ENCODE assay signal across 8 cellular contexts in the genomic region with DNA sequence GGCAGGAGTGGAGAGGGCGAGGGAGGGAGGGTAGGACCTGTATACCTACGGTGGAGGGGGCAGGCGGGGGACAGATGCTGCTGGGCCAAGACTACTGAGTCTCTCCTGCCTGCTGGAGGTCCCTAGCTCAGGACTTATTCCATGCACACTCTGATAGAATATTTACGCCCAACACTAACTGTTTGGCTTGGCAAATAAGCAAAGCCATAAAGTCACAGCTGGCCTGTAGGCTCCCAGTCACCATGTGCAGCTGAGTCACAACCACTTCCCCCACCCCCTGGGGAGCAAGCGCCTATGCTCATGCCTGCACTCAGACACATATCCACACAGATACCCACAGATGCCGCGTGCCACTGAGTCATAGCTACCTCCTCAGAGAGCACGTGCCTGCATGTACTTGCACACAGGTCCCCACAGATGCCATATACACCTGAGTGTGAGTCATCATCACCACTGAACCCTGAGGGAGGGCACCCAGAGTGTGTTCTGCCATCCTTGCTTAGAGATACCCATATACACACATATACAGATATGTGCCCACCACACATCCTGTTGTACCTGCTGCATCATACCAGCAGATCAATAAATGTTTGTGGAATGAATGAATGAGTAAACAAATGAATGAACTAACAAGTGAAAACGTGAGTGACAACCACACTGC.
DNase-seq lines count a peak whose midpoint lies in the region; ATAC-seq and TF ChIP-seq lines count a peak whose summit lies in the region.

No MANE protein-coding gene starts in this region.

- peak in 1 of 2 experiments; percentile 97; a peak in 3 of 4 replicates for TF ChIP-seq EP300 in SK-N-SH (IDR thresholded peaks at IDR 0.05; ENCODE audit: borderline replicate concordance in 1 of 2, low read depth in 1 of 2, low read length in 1 of 2)

- peak overlapping the region; percentile 99 for H3K27ac Mint-ChIP-seq in activated naive CD8-positive, alpha-beta T cell
- H3K27ac Mint-ChIP-seq in glutamatergic neuron (ENCODE audit: unreplicated experiment) = no peak overlapping the region

- H3K4me3 Mint-ChIP-seq in activated naive CD8-positive, alpha-beta T cell = peak overlapping the region; percentile 90
- peak overlapping the region; percentile 43 for H3K4me3 Mint-ChIP-seq in glutamatergic neuron (ENCODE audit: unreplicated experiment)

- TF ChIP-seq CTCF in SK-N-SH (IDR thresholded peaks at IDR 0.05) = no peak
- no peak for TF ChIP-seq CTCF in glutamatergic neuron (IDR thresholded peaks at IDR 0.05; ENCODE audit: partially characterized antibody, unreplicated experiment)

- no peaks in the 10 kb centered on the region for H3K79me2 ChIP-seq in SK-N-SH (ENCODE audit: insufficient read depth)

- H3K9ac ChIP-seq in SK-N-SH = peak overlapping the region; percentile 74

- H3K27me3 ChIP-seq in SK-N-SH (ENCODE audit: insufficient read depth) = no peaks in the 10 kb centered on the region
- no peaks in the 10 kb centered on the region for H3K27me3 ChIP-seq in aorta (ENCODE audit: control insufficient read depth in 1 of 2, insufficient read depth in 2 of 2, low read length in 1 of 2)

- H3K36me3 Mint-ChIP-seq in activated naive CD8-positive, alpha-beta T cell = peaks cover 7% of the 10 kb centered on the region
- no peaks in the 10 kb centered on the region for H3K36me3 Mint-ChIP-seq in glutamatergic neuron (ENCODE audit: unreplicated experiment)

- CTCF ChIA-PET in SK-N-SH (lab: Yijun Ruan, JAX) = interaction anchor here (0.7 to 4.4 kb wide), 12 partner anchors 9 to 983 kb away, joined by 3 to 104 read pairs (median 4); a partner anchor contains a TSS

- H3K36me3 ChIP-seq in SK-N-SH (replicated peaks in 1 of 2; ENCODE audit: control insufficient read depth in 1 of 2, insufficient read depth in 2 of 2, low read length in 1 of 2) (no peaks in the 10 kb centered on the region), aorta (ENCODE audit: control insufficient read depth in 1 of 2, insufficient read depth in 2 of 2, low read length in 1 of 2) (no peaks in the 10 kb centered on the region)

- no peak overlapping the region for H2AFZ ChIP-seq in SK-N-SH (ENCODE audit: low read depth)

- TF ChIP-seq RAD21 in SK-N-SH (IDR thresholded peaks at IDR 0.05; ENCODE audit: low read length) = no peak

- H3K9me3 Mint-ChIP-seq in activated naive CD8-positive, alpha-beta T cell (ENCODE audit: low read depth) = no peaks in the 10 kb centered on the region
- no peaks in the 10 kb centered on the region for H3K9me3 Mint-ChIP-seq in glutamatergic neuron (ENCODE audit: unreplicated experiment)

- H3K27ac ChIP-seq in SK-N-SH (ENCODE audit: low read depth in 2 of 2, low read length in 1 of 2) (peak overlapping the region; percentile 91 to 97), aorta (ENCODE audit: low read depth in 1 of 2, low read length in 2 of 2) (peak overlapping the region; percentile 53 to 70)

- no peaks in the 10 kb centered on the region for H3K9me2 ChIP-seq in SK-N-SH

- H3K4me1 Mint-ChIP-seq in activated naive CD8-positive, alpha-beta T cell (ENCODE audit: low read depth) = peaks cover 44% of the 10 kb centered on the region
- H3K4me1 Mint-ChIP-seq in glutamatergic neuron (ENCODE audit: low read depth, unreplicated experiment) = peaks cover 8% of the 10 kb centered on the region

- peaks cover 21% of the 10 kb centered on the region for H3F3A ChIP-seq in SK-N-SH (replicated peaks; ENCODE audit: insufficient read depth)

- H3K9me3 ChIP-seq in SK-N-SH (no peaks in the 10 kb centered on the region), aorta (ENCODE audit: control insufficient read depth, low read length) (no peaks in the 10 kb centered on the region)

- intact Hi-C loops in aorta (cut with DNase I) = loop anchor here (2.0 to 10.0 kb wide), 8 partner anchors 38 to 568 kb away; a partner anchor contains a TSS

- WGBS in SK-N-SH (ENCODE audit: low lambda C conversion rate) = 39% methylated on average over 6 of the region's 9 CpGs
- WGBS in aorta, 2 donors = 6 to 7% methylated on average over 9 of the region's 9 CpGs

- H3K4me1 ChIP-seq in SK-N-SH (ENCODE audit: control insufficient read depth in 1 of 2, insufficient read depth in 2 of 2, low read depth in 1 of 2, low read length in 1 of 2) (peaks cover 27 to 31% of the 10 kb centered on the region in 2 experiments), aorta (ENCODE audit: control insufficient read depth in 1 of 2, insufficient read depth in 2 of 2, low read length in 2 of 2) (no peaks in the 10 kb centered on the region)

- ATAC-seq in GM19328 (IDR thresholded peaks at IDR 0.05; ENCODE audit: unreplicated experiment) = peak; percentile 37
- ATAC-seq in aorta (ENCODE audit: low FRiP score) = peak; percentile 87

- H3K27me3 Mint-ChIP-seq in activated naive CD8-positive, alpha-beta T cell = no peaks in the 10 kb centered on the region
- H3K27me3 Mint-ChIP-seq in glutamatergic neuron (ENCODE audit: unreplicated experiment) = peaks cover 5% of the 10 kb centered on the region

- POLR2A ChIA-PET in SK-N-SH (lab: Yijun Ruan, JAX) = interaction anchor here (2.8 kb wide), 1 partner anchor 545 kb away, joined by 24 read pairs; a partner anchor contains a TSS

- H3K4me2 ChIP-seq in SK-N-SH = peak overlapping the region; percentile 80

- H3K4me3 ChIP-seq in SK-N-SH (ENCODE audit: low read depth in 2 of 2, low read length in 1 of 2) (peak overlapping the region in 1 of 2 experiments; percentile 55; a peak in 1 of 4 replicates), aorta (ENCODE audit: low read length in 2 of 2) (no peak overlapping the region)

- no peaks in the 10 kb centered on the region for H4K20me1 ChIP-seq in SK-N-SH (ENCODE audit: insufficient read depth)

- DNase-seq in Ammon's horn (ENCODE audit: low spot score) (peak; percentile 79), HT1080 (ENCODE audit: low read depth) (peak; percentile 100), SK-N-SH (peak; percentile 47), glutamatergic neuron (peak; percentile 49), retina (peak; percentile 13), aorta (peak; percentile 96)

TF ChIP-seq in SK-N-SH, 30 proteins besides CTCF, POLR2A, EP300 and RAD21 (continues in another document):
- TF ChIP-seq, protein P1, sequence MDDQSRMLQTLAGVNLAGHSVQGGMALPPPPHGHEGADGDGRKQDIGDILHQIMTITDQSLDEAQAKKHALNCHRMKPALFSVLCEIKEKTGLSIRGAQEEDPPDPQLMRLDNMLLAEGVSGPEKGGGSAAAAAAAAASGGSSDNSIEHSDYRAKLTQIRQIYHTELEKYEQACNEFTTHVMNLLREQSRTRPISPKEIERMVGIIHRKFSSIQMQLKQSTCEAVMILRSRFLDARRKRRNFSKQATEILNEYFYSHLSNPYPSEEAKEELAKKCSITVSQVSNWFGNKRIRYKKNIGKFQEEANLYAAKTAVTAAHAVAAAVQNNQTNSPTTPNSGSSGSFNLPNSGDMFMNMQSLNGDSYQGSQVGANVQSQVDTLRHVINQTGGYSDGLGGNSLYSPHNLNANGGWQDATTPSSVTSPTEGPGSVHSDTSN (IDR thresholded peaks at IDR 0.05) = peak; percentile 90
- 0 out of 2 replicates have a peak, but pooled peaks have one; percentile 12 for TF ChIP-seq SMC3 (IDR thresholded peaks at IDR 0.05; ENCODE audit: low read depth, low read length)
- no peak for TF ChIP-seq EZH2phosphoT487 (IDR thresholded peaks at IDR 0.05; ENCODE audit: borderline replicate concordance, low read depth)
- no peak; the same call in 1 of the 2 replicates for TF ChIP-seq GABPA (IDR thresholded peaks at IDR 0.05; ENCODE audit: low read depth)
- no peak for TF ChIP-seq FOXJ3 (CRISPR knock-in tag; IDR thresholded peaks at IDR 0.05)
- TF ChIP-seq NRF1 (IDR thresholded peaks at IDR 0.05; ENCODE audit: low read depth, low read length) = no peak
- TF ChIP-seq, protein P2, sequence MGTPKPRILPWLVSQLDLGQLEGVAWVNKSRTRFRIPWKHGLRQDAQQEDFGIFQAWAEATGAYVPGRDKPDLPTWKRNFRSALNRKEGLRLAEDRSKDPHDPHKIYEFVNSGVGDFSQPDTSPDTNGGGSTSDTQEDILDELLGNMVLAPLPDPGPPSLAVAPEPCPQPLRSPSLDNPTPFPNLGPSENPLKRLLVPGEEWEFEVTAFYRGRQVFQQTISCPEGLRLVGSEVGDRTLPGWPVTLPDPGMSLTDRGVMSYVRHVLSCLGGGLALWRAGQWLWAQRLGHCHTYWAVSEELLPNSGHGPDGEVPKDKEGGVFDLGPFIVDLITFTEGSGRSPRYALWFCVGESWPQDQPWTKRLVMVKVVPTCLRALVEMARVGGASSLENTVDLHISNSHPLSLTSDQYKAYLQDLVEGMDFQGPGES (IDR thresholded peaks at IDR 0.05; ENCODE audit: low read depth, low read length) = no peak
- TF ChIP-seq, protein P3, sequence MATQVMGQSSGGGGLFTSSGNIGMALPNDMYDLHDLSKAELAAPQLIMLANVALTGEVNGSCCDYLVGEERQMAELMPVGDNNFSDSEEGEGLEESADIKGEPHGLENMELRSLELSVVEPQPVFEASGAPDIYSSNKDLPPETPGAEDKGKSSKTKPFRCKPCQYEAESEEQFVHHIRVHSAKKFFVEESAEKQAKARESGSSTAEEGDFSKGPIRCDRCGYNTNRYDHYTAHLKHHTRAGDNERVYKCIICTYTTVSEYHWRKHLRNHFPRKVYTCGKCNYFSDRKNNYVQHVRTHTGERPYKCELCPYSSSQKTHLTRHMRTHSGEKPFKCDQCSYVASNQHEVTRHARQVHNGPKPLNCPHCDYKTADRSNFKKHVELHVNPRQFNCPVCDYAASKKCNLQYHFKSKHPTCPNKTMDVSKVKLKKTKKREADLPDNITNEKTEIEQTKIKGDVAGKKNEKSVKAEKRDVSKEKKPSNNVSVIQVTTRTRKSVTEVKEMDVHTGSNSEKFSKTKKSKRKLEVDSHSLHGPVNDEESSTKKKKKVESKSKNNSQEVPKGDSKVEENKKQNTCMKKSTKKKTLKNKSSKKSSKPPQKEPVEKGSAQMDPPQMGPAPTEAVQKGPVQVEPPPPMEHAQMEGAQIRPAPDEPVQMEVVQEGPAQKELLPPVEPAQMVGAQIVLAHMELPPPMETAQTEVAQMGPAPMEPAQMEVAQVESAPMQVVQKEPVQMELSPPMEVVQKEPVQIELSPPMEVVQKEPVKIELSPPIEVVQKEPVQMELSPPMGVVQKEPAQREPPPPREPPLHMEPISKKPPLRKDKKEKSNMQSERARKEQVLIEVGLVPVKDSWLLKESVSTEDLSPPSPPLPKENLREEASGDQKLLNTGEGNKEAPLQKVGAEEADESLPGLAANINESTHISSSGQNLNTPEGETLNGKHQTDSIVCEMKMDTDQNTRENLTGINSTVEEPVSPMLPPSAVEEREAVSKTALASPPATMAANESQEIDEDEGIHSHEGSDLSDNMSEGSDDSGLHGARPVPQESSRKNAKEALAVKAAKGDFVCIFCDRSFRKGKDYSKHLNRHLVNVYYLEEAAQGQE (IDR thresholded peaks at IDR 0.05; ENCODE audit: low read depth, low read length) = peak; percentile 59; the same call in 1 of the 2 replicates
- no peak for TF ChIP-seq RCOR1 (IDR thresholded peaks at IDR 0.05; ENCODE audit: low read length)
- peak; percentile 93; the same call in 1 of the 2 replicates for TF ChIP-seq RXRA (IDR thresholded peaks at IDR 0.05; ENCODE audit: borderline replicate concordance, low read depth)
- TF ChIP-seq TEAD4 (IDR thresholded peaks at IDR 0.05; ENCODE audit: borderline replicate concordance, insufficient read depth) = peak; percentile 91

Comparison
In these comparisons a context has a peak if more than half of its experiments do, and no peak if none do; other contexts are left out.
1. DNase-seq: peak in every context shown above with its lines; median percentile 100 in HT1080; 96 in aorta; 79 in Ammon's horn; 49 in glutamatergic neuron; 47 in SK-N-SH; 13 in retina.